8 cellular contexts compared by ENCODE assay signal in genomic region chr6:161533266-161533665, GRCh38.
"Had no signal": no experiment of that assay in that cellular context is flagged by ENCODE, and none has a peak within 500 bp of the region (broad histone marks: within the 10 kb centered on the region; RNA-seq: fewer than 3 reads in every experiment).

No MANE protein-coding gene starts in this region.

- FAIRE-seq: HepG2 had no signal

- DNase-seq: GOT3, H7, HFFc6 had no signal

- H3K9me3 ChIP-seq: HAP-1 had no signal

- H3K4me3 ChIP-seq: HAP-1 had no signal

- H3K4me1 ChIP-seq: HAP-1 had no signal

- H3K27ac Mint-ChIP-seq: HFFc6, IgD-negative memory B cell had no signal

- ATAC-seq: HCT116, HepG2 had no signal

- H3K27ac ChIP-seq: HL-60 had no signal

- H3K36me3 ChIP-seq: HAP-1 had no signal

- H3K4me3 Mint-ChIP-seq: HFFc6, IgD-negative memory B cell had no signal

- H3K4me1 Mint-ChIP-seq: IgD-negative memory B cell had no signal

- H3K27me3 Mint-ChIP-seq: IgD-negative memory B cell had no signal
